Comparison of ENCODE assay signal across 8 cellular contexts in the genomic region with DNA sequence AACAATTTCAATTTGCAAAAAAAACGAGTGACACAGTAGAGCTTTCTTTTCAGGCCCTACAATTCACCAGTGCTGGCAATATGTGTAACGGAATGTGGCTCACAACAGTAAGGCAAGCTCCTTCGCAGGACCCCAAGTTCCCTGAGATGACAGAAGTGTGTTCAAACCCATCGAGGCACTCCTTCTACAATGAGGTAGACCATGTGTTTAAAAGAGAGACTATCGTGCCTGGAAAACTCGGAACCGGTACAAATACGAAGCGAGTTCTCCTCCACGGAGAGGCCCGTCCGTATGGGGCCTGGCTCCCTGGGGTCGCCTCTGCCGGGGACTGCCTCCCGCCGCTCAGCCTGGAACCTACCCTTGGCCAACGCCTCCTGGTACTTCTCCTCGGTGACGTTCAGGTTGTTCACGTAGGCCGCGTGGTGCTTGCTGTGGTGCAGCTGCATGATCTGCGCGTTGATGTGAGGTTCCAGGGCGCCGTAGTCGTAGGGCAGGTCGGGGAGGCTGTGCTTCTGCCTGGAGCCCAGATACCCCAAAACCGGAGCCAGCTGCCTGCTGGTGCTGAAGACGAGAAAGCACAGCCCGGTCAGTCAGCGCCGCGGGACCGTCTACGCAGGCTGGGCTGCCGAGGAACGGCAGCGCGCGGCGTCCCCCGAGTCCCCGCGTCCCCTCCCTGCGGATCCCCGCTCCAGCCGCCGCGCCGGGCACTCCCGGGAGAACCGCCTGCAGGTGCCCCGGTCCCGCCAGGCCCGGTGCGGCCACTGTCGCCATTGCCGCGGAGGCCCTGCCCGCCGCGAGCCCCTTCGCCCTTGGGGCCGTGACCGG.
DNase-seq lines count a peak whose midpoint lies in the region; ATAC-seq lines count a peak whose summit lies in the region.

No MANE protein-coding gene starts in this region.

- DNase-seq in SKM-1 treated with dmso at 0.1 percent for 144 hours (lab: John Stamatoyannopoulos, UW; ENCODE audit: unreplicated experiment) (peak; percentile 5), SKM-1 (lab: John Stamatoyannopoulos, UW; ENCODE audit: unreplicated experiment) (no peak), NCI-H345 treated with DMSO at 0.1 percent for 48 hours (lab: John Stamatoyannopoulos, UW; ENCODE audit: unreplicated experiment) (peak; percentile 28), middle frontal gyrus (ENCODE audit: extremely low spot score, low spot score) (peak; percentile 14)
- peak; percentile 13 to 35 for DNase-seq in activated CD8-positive, alpha-beta memory T cell treated with anti-CD3 and anti-CD28 coated beads for 4 hours (ENCODE audit: low read depth in 2 of 2)
- peak; percentile 31 for DNase-seq in stimulated activated CD8-positive, alpha-beta memory T cell treated with anti-CD3 and anti-CD28 coated beads, Interleukin-4, amount 100 ng/mL, for 24 hours (ENCODE audit: low read depth)

- H3K36me3 ChIP-seq in endocrine pancreas (ENCODE audit: control insufficient read depth, insufficient read depth, low read length), result no peaks in the 10 kb centered on the region

- H3K4me3 ChIP-seq in endocrine pancreas (ENCODE audit: control insufficient read depth, insufficient read depth, low read length), result peak overlapping the region; percentile 80

- peak overlapping the region; percentile 88 for H3K9ac ChIP-seq in endocrine pancreas (ENCODE audit: control insufficient read depth, insufficient read depth, low read length)

- peak; percentile 33 for ATAC-seq in HG03039 (IDR thresholded peaks at IDR 0.05; ENCODE audit: unreplicated experiment)

- H3K4me1 ChIP-seq in endocrine pancreas (ENCODE audit: control insufficient read depth, insufficient read depth, low read length), result peaks cover 6% of the 10 kb centered on the region

- no peaks in the 10 kb centered on the region for H3K27me3 ChIP-seq in endocrine pancreas (ENCODE audit: control insufficient read depth, insufficient read depth, low read length)

- H3K9me3 ChIP-seq in endocrine pancreas (ENCODE audit: control insufficient read depth, low read length), result no peaks in the 10 kb centered on the region
